Comparison of ENCODE assay signal across 5 cellular contexts in genomic region chr15:31088041-31088440, GRCh38. TPM values are rescaled to one million over a fixed set of nuclear protein-coding genes. Genes with fewer than 3 reads are reported as not detected.
"Had no signal": no experiment of that assay in that cellular context is flagged by ENCODE, and none has a peak within 500 bp of the region (broad histone marks: within the 10 kb centered on the region; RNA-seq: fewer than 3 reads in every experiment).

No MANE protein-coding gene starts in this region.

RNA-seq across cellular contexts. Expression of gene TRPM1, which starts 13.5 kb away (rescaled TPM):
- total RNA-seq: GM23248, H1, H9, HT-29 had no signal
- polyA plus RNA-seq: GM23248, IgD-negative memory B cell had no signal
